Comparison of ENCODE assay signal across 8 cellular contexts in the genomic region with DNA sequence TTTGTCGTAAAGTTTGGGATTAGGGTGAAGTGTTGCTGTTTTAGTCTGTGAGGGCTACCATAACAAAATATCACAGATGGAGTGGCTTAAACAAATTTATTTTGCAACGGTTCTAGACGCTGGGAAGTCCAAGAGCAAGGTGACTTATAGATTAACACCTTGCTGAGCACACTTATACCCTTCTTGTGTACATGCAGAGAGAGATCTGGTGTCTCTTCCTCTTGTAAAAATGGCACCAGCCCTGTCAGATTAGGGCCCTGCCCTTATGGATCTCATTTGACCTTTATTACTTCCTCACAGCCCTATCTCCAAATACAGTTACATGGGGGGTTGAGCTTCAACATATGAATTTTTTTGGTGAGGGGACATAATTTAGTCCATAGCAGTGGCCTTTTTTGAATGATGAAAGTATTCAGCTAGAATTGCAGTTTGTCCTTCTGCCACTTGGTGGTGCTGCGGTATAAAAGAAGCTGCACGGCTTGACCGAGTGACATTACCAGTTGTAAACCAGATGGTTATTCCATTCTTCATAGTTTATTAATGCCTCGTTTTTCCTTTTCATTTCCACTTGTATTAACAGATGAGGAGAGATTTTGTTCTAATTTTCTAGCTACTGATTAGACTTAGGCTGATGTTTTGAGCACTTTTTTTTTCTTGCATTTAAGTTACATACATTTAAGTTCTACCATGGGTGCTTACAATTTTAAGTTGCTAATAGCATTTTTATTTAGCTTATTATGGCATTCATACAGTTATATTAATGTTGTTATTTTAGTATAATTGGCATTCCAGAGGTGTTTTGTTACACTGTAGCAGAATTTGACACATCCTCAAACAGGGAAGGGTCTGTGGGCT. TPM values are rescaled to one million over a fixed set of nuclear protein-coding genes. Genes with fewer than 3 reads are reported as not detected.
A peak's percentile ranks its signal among the peaks of the same experiment; 100 is the strongest.
DNase-seq lines count a peak whose midpoint lies in the region; ATAC-seq and TF ChIP-seq lines count a peak whose summit lies in the region.

No MANE protein-coding gene starts in this region.

- TF ChIP-seq CTCF in adrenal gland (IDR thresholded peaks at IDR 0.05): peak; percentile 83 to 94 (median 88)
- peak; percentile 91 for TF ChIP-seq CTCF in retinal pigment epithelial cell (conservative IDR thresholded peaks at IDR 0.05; ENCODE audit: low read depth, low read length)

- no peak overlapping the region for H3K9ac ChIP-seq in GM23248

- H3K9me3 ChIP-seq in GM23248 (ENCODE audit: low read depth) (no peaks in the 10 kb centered on the region), adrenal gland (replicated peaks in 1 of 3) (no peaks in the 10 kb centered on the region)

- H3K4me1 ChIP-seq in GM23248 (ENCODE audit: insufficient read depth) (peaks cover 7% of the 10 kb centered on the region), adrenal gland (replicated peaks in 1 of 2) (peaks cover 0 to 3% of the 10 kb centered on the region in 2 donors)

- peaks cover 72% of the 10 kb centered on the region for H3K79me2 ChIP-seq in GM23248 (ENCODE audit: insufficient read depth)

- H3K4me3 ChIP-seq in GM23248: no peak overlapping the region
- no peak overlapping the region for H3K4me3 ChIP-seq in adrenal gland
- H3K4me3 ChIP-seq in retinal pigment epithelial cell (ENCODE audit: low read length): no peak overlapping the region

- H3F3A ChIP-seq in GM23248 (ENCODE audit: insufficient read depth): peaks cover 16% of the 10 kb centered on the region; the same call in 1 of the 2 replicates

- WGBS in GM23248 (ENCODE audit: low coverage in 1 of 2, low lambda C conversion rate in 2 of 2, missing lambda C conversion rate in 2 of 2), 2 experiments: 18 to 24% methylated on average over 7 of the region's 7 CpGs
- WGBS in adrenal gland, 4 donors: 19 to 22% (median 21%) methylated on average over 7 of the region's 7 CpGs

- in situ Hi-C loops in GM23248 (cut with MboI): no loop called here

- 0 out of 2 replicates have a peak, but pooled peaks cover 4% of the 10 kb centered on the region for H4K20me1 ChIP-seq in GM23248 (ENCODE audit: insufficient read depth)

- H3K9me2 ChIP-seq in GM23248 (ENCODE audit: insufficient read depth): no peaks in the 10 kb centered on the region

- no peak overlapping the region for H3K27ac ChIP-seq in GM23248
- no peak overlapping the region for H3K27ac ChIP-seq in adrenal gland

- H3K27me3 ChIP-seq in GM23248 (replicated peaks; ENCODE audit: insufficient read depth) (no peaks in the 10 kb centered on the region), adrenal gland (no peaks in the 10 kb centered on the region)

- peak; percentile 73 to 85 for ATAC-seq in left cardiac atrium

- H2AFZ ChIP-seq in GM23248: no peak overlapping the region

- no peak for TF ChIP-seq POLR2A in adrenal gland (IDR thresholded peaks at IDR 0.05)

- intact Hi-C loops in adrenal gland (cut with DNase I) (loop anchor here (5.0 kb wide), 2 partner anchors 381 to 611 kb away; no protein-coding TSS in a partner anchor), left cardiac atrium (cut with DNase I) (loop anchor here in 1 of 2 donors (2.0 to 5.0 kb wide), 3 partner anchors 335 to 611 kb away; a partner anchor contains a TSS)

- H3K4me2 ChIP-seq in GM23248 (ENCODE audit: unreplicated experiment): no peak overlapping the region

- DNase-seq in GM04504 (ENCODE audit: low read depth): peak; percentile 49
- DNase-seq in GM23248: peak; percentile 83
- DNase-seq in LHCN-M2 (ENCODE audit: low read depth): peak; percentile 63
- peak; percentile 38 to 75 (median 62) for DNase-seq in T-helper 1 cell
- DNase-seq in adrenal gland: peak; percentile 60 to 93 (median 76)
- peak; percentile 61 for DNase-seq in left cardiac atrium
- no peak for DNase-seq in retinal pigment epithelial cell (ENCODE audit: low read depth)
- DNase-seq in cortex of kidney (lab: John Stamatoyannopoulos, UW): no peak

- H3K36me3 ChIP-seq in GM23248 (ENCODE audit: low read depth) (peaks cover 14% of the 10 kb centered on the region; the same call in 1 of the 2 replicates), adrenal gland (replicated peaks in 1 of 2) (no peaks in the 10 kb centered on the region)

RNA-seq across cellular contexts. Expression of a gene that starts 19.4 kb away (rescaled TPM):
- total RNA-seq in GM23248 (2014; rRNA removed; shearing (Covaris generic)): 15.8 and 17.4 TPM in 2 replicates
- polyA plus RNA-seq in GM23248 (2016; fragmentation: Nextera tagmentation; extraction: Ambion mirVana) (8.1 and 13.5 TPM in 2 replicates), adrenal gland (1 to 10 TPM; 7.0 to 9.9 (median 7.2) TPM)
- total RNA-seq in LHCN-M2 (2014; rRNA removed) (12.9 and 14.1 TPM in 2 replicates), adrenal gland (10 to 100 TPM; 17.5 to 50.4 (median 44.3) TPM), left cardiac atrium (10 to 100 TPM; 21.5 to 23.7 TPM)
- 3.2 TPM for polyA plus RNA-seq in LHCN-M2 (2012)

Comparison
In these comparisons a context has a peak if more than half of its experiments do, and no peak if none do; other contexts are left out.
1. DNase-seq: peak in GM04504 (single experiment), GM23248 (single experiment), LHCN-M2 (single experiment), T-helper 1 cell (5 of 5), adrenal gland (7 of 7) and left cardiac atrium (single experiment); none in retinal pigment epithelial cell (single experiment) and cortex of kidney (single experiment).